ENCODE assay signal across 25 cellular contexts in the genomic region with DNA sequence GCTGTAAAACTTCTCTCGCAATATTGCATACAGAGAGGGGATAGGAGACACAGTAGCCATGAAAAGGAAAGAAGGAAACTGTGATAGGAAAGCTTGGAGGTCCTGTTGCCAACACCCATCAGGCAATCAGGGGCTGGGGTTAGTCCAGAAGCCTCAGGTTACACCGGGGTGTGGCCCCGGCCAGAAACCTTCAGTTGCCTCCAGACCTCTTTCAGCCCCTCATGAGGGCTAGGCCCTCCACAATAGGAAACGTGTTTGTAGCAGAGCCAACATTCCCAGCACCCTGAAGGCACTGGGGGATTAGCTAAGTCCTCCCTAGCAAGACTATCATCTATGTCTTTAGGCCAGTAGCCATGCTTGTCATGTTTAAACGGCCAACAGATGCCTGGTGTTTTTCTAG.
"Had no signal": no experiment of that assay in that cellular context is flagged by ENCODE, and none has a peak within 500 bp of the region (broad histone marks: within the 10 kb centered on the region; RNA-seq: fewer than 3 reads in every experiment).

No MANE protein-coding gene starts in this region.

- H3K27me3 ChIP-seq: gastroesophageal sphincter, spleen, suprapubic skin, tibial nerve had no signal

- DNase-seq: activated CD8-positive, alpha-beta memory T cell treated with anti-CD3 and anti-CD28 coated beads, Interleukin-2, amount 10 ng/mL, durations not matched to agents 7 days and 5 days; activated CD8-positive, alpha-beta T cell treated with anti-CD3 and anti-CD28 coated beads, Interleukin-2, amount 10 ng/mL, durations not matched to agents 7 days and 5 days; activated naive CD4-positive, alpha-beta T cell; activated T-cell treated with anti-CD3 and anti-CD28 coated beads, Interleukin-2, amount 50 U/mL, for 72 hours; dorsolateral prefrontal cortex; effector memory CD4-positive, alpha-beta T cell; head of caudate nucleus; hippocampal formation; kidney; left colon; midbrain; naive thymus-derived CD4-positive, alpha-beta T cell; nucleus accumbens; psoas muscle; spleen; stimulated activated naive CD4-positive, alpha-beta T cell; T-helper 9 cell had no signal

- H3K4me3 ChIP-seq: coronary artery, dorsolateral prefrontal cortex, gastroesophageal sphincter, psoas muscle, spleen, suprapubic skin, tibial nerve had no signal

- H3K36me3 Mint-ChIP-seq: activated CD8-positive, alpha-beta memory T cell treated with anti-CD3 and anti-CD28 coated beads, Interleukin-2, amount 10 ng/mL, durations not matched to agents 7 days and 5 days; activated naive CD4-positive, alpha-beta T cell treated with anti-CD3 and anti-CD28 coated beads, Interleukin-2, amount 50 U/mL, for 72 hours; naive thymus-derived CD4-positive, alpha-beta T cell had no signal

- H3K9me3 ChIP-seq: gastroesophageal sphincter, psoas muscle, suprapubic skin, tibial nerve had no signal

- H3K4me3 Mint-ChIP-seq: activated CD8-positive, alpha-beta memory T cell treated with anti-CD3 and anti-CD28 coated beads, Interleukin-2, amount 10 ng/mL, durations not matched to agents 7 days and 5 days; activated CD8-positive, alpha-beta T cell treated with anti-CD3 and anti-CD28 coated beads, Interleukin-2, amount 10 ng/mL, durations not matched to agents 7 days and 5 days; activated T-cell treated with anti-CD3 and anti-CD28 coated beads, Interleukin-2, amount 50 U/mL, for 72 hours; naive thymus-derived CD4-positive, alpha-beta T cell; T-helper 1 cell treated with Interleukin-12 subunit alpha and Interleukin-12 subunit beta and Interleukin-4 antibody, amounts not matched to agents 30 μg/mL and 1 μg/mL, for 36 hours; WTC11 had no signal

- H3K27ac ChIP-seq: coronary artery, dorsolateral prefrontal cortex, gastroesophageal sphincter, parathyroid adenoma, psoas muscle, spleen, suprapubic skin, tibial nerve had no signal

- ATAC-seq: activated CD8-positive, alpha-beta memory T cell treated with anti-CD3 and anti-CD28 coated beads, Interleukin-2, amount 10 ng/mL, durations not matched to agents 7 days and 5 days; activated CD8-positive, alpha-beta T cell treated with anti-CD3 and anti-CD28 coated beads, Interleukin-2, amount 10 ng/mL, durations not matched to agents 7 days and 5 days; activated naive CD4-positive, alpha-beta T cell treated with anti-CD3 and anti-CD28 coated beads, Interleukin-2, amount 50 U/mL, for 72 hours; activated T-cell treated with anti-CD3 and anti-CD28 coated beads, Interleukin-2, amount 50 U/mL, for 72 hours; gastroesophageal sphincter; left colon; naive thymus-derived CD4-positive, alpha-beta T cell; psoas muscle had no signal

- H3K9ac ChIP-seq: parathyroid adenoma had no signal

- H3K27me3 Mint-ChIP-seq: activated CD8-positive, alpha-beta memory T cell treated with anti-CD3 and anti-CD28 coated beads, Interleukin-2, amount 10 ng/mL, durations not matched to agents 7 days and 5 days; naive thymus-derived CD4-positive, alpha-beta T cell had no signal

- H3K36me3 ChIP-seq: gastroesophageal sphincter, spleen, suprapubic skin, tibial nerve had no signal

- H3K4me1 ChIP-seq: gastroesophageal sphincter, parathyroid adenoma, psoas muscle, spleen, suprapubic skin, tibial nerve had no signal

- H2AFZ ChIP-seq: parathyroid adenoma had no signal

- H3K4me1 Mint-ChIP-seq: activated CD8-positive, alpha-beta memory T cell treated with anti-CD3 and anti-CD28 coated beads, Interleukin-2, amount 10 ng/mL, durations not matched to agents 7 days and 5 days; naive thymus-derived CD4-positive, alpha-beta T cell had no signal

- H3K27ac Mint-ChIP-seq: activated CD8-positive, alpha-beta memory T cell treated with anti-CD3 and anti-CD28 coated beads, Interleukin-2, amount 10 ng/mL, durations not matched to agents 7 days and 5 days; activated CD8-positive, alpha-beta T cell treated with anti-CD3 and anti-CD28 coated beads, Interleukin-2, amount 10 ng/mL, durations not matched to agents 7 days and 5 days; activated naive CD4-positive, alpha-beta T cell treated with anti-CD3 and anti-CD28 coated beads, Interleukin-2, amount 50 U/mL, for 72 hours; activated T-cell treated with anti-CD3 and anti-CD28 coated beads, Interleukin-2, amount 50 U/mL, for 72 hours; naive thymus-derived CD4-positive, alpha-beta T cell; T-helper 1 cell treated with Interleukin-12 subunit alpha and Interleukin-12 subunit beta and Interleukin-4 antibody, amounts not matched to agents 30 μg/mL and 1 μg/mL, for 36 hours had no signal

- H3K79me2 ChIP-seq: parathyroid adenoma had no signal
